Comparison of ENCODE assay signal across 1 cellular context in genomic region chr5:132411382-132411925, GRCh38.
TF ChIP-seq lines count a peak whose summit lies in the region.

No MANE protein-coding gene starts in this region.

TF ChIP-seq in HEK293, 187 proteins besides CTCF, POLR2A, EP300 and RAD21 (continued from another document):
- TF ChIP-seq ZNF549 (tag by site-specific recombination; IDR thresholded peaks at IDR 0.05) (no peak), ZBTB20 (tag by site-specific recombination; IDR thresholded peaks at IDR 0.05) (peak; percentile 66)
